Comparison of ENCODE assay signal across 8 cellular contexts in genomic region chr1:145823565-145824498, GRCh38. TPM values are rescaled to one million over a fixed set of nuclear protein-coding genes. Genes with fewer than 3 reads are reported as not detected.
DNase-seq lines count a peak whose midpoint lies in the region; TF ChIP-seq lines count a peak whose summit lies in the region.

POLR3C (plus strand) TSS chr1:145824200; CDS start chr1:145825777, 1,577 bp downstream.
RNF115 (minus strand) TSS chr1:145824095; CDS start chr1:145823873, 222 bp downstream.

- H3K36me3 ChIP-seq in CD8-positive, alpha-beta memory T cell (ENCODE audit: insufficient read depth, low read length) = peaks cover 31% of the 10 kb centered on the region

- no peaks in the 10 kb centered on the region for H3K9me3 Mint-ChIP-seq in CD8-positive, alpha-beta memory T cell

- H3K27ac Mint-ChIP-seq in CD8-positive, alpha-beta memory T cell = peak within 1 kb of the TSS; percentile 90 to 98 (median 96)

- DNase-seq in CD8-positive, alpha-beta memory T cell = peak; percentile 79 to 92 (median 84)
- DNase-seq in GM20000 (ENCODE audit: low spot score) (peak; percentile 91), HT-29 (ENCODE audit: low spot score) (peak; percentile 93), lung microvascular endothelial cell (ENCODE audit: low read depth in 2 of 2) (peak; percentile 90 to 93)
- peak; percentile 89 for DNase-seq in NK-92 treated with Interleukin-12 subunit alpha and Interleukin-12 subunit beta, amount 100 ng/mL, for 24 hours (lab: John Stamatoyannopoulos, UW)
- DNase-seq in activated CD8-positive, alpha-beta memory T cell treated with anti-CD3 and anti-CD28 coated beads for 24 hours = peak; percentile 90
- peak; percentile 69 for DNase-seq in effector CD8-positive, alpha-beta T cell (lab: John Stamatoyannopoulos, UW)
- peak; percentile 64 to 77 (median 76) for DNase-seq in stimulated activated CD4-positive, alpha-beta T cell treated with anti-CD3 and anti-CD28 coated beads, TNF-alpha, amount 100 ng/mL, for 48 hours (ENCODE audit: low read depth in 3 of 3)

- H3K36me3 Mint-ChIP-seq in CD8-positive, alpha-beta memory T cell = peaks cover 8 to 44% (median 10%) of the 10 kb centered on the region in 3 donors

- peak within 1 kb of the TSS; percentile 70 for H3K27ac ChIP-seq in CD8-positive, alpha-beta memory T cell (ENCODE audit: low read depth, low read length)

- H3K9me3 ChIP-seq in CD8-positive, alpha-beta memory T cell (ENCODE audit: low read length) = no peaks in the 10 kb centered on the region

- peaks cover 33 to 47% (median 36%) of the 10 kb centered on the region in 3 donors for H3K4me1 Mint-ChIP-seq in CD8-positive, alpha-beta memory T cell

- H3K4me3 Mint-ChIP-seq in CD8-positive, alpha-beta memory T cell = peak within 1 kb of the TSS; percentile 97 to 100 (median 98)

- POLR2A ChIA-PET in CD8-positive, alpha-beta memory T cell (lab: Charles Lee) = interaction anchor here (1.0 to 2.1 kb wide), 7 partner anchors 10 to 172 kb away, joined by 3 to 16 read pairs (median 5); partner anchors contain the start of genes LIX1L, NUDT17, PIAS3 and RBM8A

- peak within 1 kb of the TSS; percentile 65 for H3K4me3 ChIP-seq in CD8-positive, alpha-beta memory T cell (ENCODE audit: low read length)

- no peaks in the 10 kb centered on the region for H3K27me3 ChIP-seq in CD8-positive, alpha-beta memory T cell (ENCODE audit: insufficient read depth, low read length, poor library complexity, severe bottlenecking)

- CTCF ChIA-PET in CD8-positive, alpha-beta memory T cell (lab: Charles Lee) = interaction anchor here (2.4 to 4.0 kb wide), 2 partner anchors 21 to 35 kb away, joined by 7 to 32 read pairs; partner anchors contain the start of genes NUDT17 and PIAS3

- H3K4me1 ChIP-seq in CD8-positive, alpha-beta memory T cell (ENCODE audit: insufficient read depth, low read length) = peaks cover 21% of the 10 kb centered on the region

- no peaks in the 10 kb centered on the region for H3K27me3 Mint-ChIP-seq in CD8-positive, alpha-beta memory T cell

- no peak for TF ChIP-seq CTCF in GM20000 (IDR thresholded peaks at IDR 0.05; ENCODE audit: extremely low read depth, missing control alignments)

RNA-seq across cellular contexts. Expression of gene POLR3C, which starts in this region (rescaled TPM):
- 10 to 100 TPM; 53.1 to 54.1 TPM for total RNA-seq in CD8-positive, alpha-beta memory T cell
- polyA plus RNA-seq in CD8-positive, alpha-beta memory T cell = 47.5 TPM
- 14.8 and 19.7 TPM in 2 replicates for total RNA-seq in HT-29 (2014; rRNA removed; shearing (Covaris generic))
- total RNA-seq in lung microvascular endothelial cell = 19.4 and 19.8 TPM in 2 replicates

RNA-seq across cellular contexts. Expression of gene RNF115, which starts in this region (rescaled TPM):
- 10 to 100 TPM; 16.9 to 17.8 TPM for total RNA-seq in CD8-positive, alpha-beta memory T cell
- polyA plus RNA-seq in CD8-positive, alpha-beta memory T cell = 9.1 TPM
- 6.5 and 9.9 TPM in 2 replicates for total RNA-seq in HT-29 (2014; rRNA removed; shearing (Covaris generic))
- 9.5 and 9.8 TPM in 2 replicates for total RNA-seq in lung microvascular endothelial cell

Comparison
In these comparisons a context has a peak if more than half of its experiments do, and no peak if none do; other contexts are left out.
1. Peak in every context shown above with its lines: DNase-seq, H3K4me3 ChIP-seq and H3K27ac ChIP-seq.